In genomic region chr2:42754021-42754775, GRCh38 we compare ENCODE assay signal across 8 cellular contexts. TPM values are rescaled to one million over a fixed set of nuclear protein-coding genes. Genes with fewer than 3 reads are reported as not detected.
DNase-seq lines count a peak whose midpoint lies in the region; ATAC-seq and FAIRE-seq lines count a peak whose summit lies in the region.

No MANE protein-coding gene starts in this region.

- peak; percentile 18 for DNase-seq in OCI-M1 (lab: John Stamatoyannopoulos, UW)
- peak; percentile 57 for DNase-seq in midbrain (lab: John Stamatoyannopoulos, UW)
- no peak for DNase-seq in RKO (ENCODE audit: low spot score)
- DNase-seq in NOMO-1 treated with DMSO at 0.1 percent for 48 hours (lab: John Stamatoyannopoulos, UW; ENCODE audit: unreplicated experiment), result no peak
- DNase-seq in small intestine, result no peak
- no peak for DNase-seq in activated CD4-positive, CD25-positive, alpha-beta regulatory T cell (lab: John Stamatoyannopoulos, UW)

- ATAC-seq in GM18508 (IDR thresholded peaks at IDR 0.05; ENCODE audit: insufficient read depth, unreplicated experiment) (peak; percentile 52), HG02642 (IDR thresholded peaks at IDR 0.05; ENCODE audit: poor library complexity, unreplicated experiment) (peak; percentile 60)

- WGBS in small intestine, 3 donors, result 18 to 64% (median 40%) methylated on average over 11 of the region's 11 CpGs

- H3K4me1 ChIP-seq in small intestine (ENCODE audit: control insufficient read depth in 2 of 2, insufficient read depth in 1 of 2, low read depth in 1 of 2, low read length in 1 of 2), result no peaks in the 10 kb centered on the region

- peaks cover 0 to 2% of the 10 kb centered on the region in 2 donors for H3K36me3 ChIP-seq in small intestine (ENCODE audit: control insufficient read depth in 2 of 2, insufficient read depth in 2 of 2, low read length in 2 of 2)

- H3K27me3 ChIP-seq in small intestine (ENCODE audit: control insufficient read depth in 2 of 2, insufficient read depth in 2 of 2, low read length in 2 of 2), result no peaks in the 10 kb centered on the region

- no peak for FAIRE-seq in small intestine (lab: Jason Lieb, UNC)

- no peak overlapping the region for H3K27ac ChIP-seq in small intestine (ENCODE audit: low read depth in 1 of 2, low read length in 1 of 2)

- H3K9me3 ChIP-seq in small intestine (ENCODE audit: control insufficient read depth, low read depth), result no peaks in the 10 kb centered on the region

- H3K4me3 ChIP-seq in small intestine (ENCODE audit: low read depth in 1 of 2, low read length in 2 of 2), result no peak overlapping the region

RNA-seq across cellular contexts. Expression of gene OXER1, which starts 9.7 kb away (rescaled TPM):
- polyA plus RNA-seq in small intestine, result 10 to 100 TPM in 2 of 3 donors, 1 to 10 TPM in 1; 6.4 to 40.3 (median 10.8) TPM

RNA-seq across cellular contexts. Expression of gene HAAO, which starts 38.2 kb away (rescaled TPM):
- polyA plus RNA-seq in small intestine, result 100 to 1,000 TPM in 1 of 3 donors, 10 to 100 TPM in 2; 23.8 to 147 (median 27.6) TPM

Comparison
In these comparisons a context has a peak if more than half of its experiments do, and no peak if none do; other contexts are left out.
1. DNase-seq: peak in OCI-M1 (single experiment) and midbrain (single experiment); none in RKO (single experiment), NOMO-1 treated with DMSO at 0.1 percent for 48 hours (single experiment), small intestine (single experiment) and activated CD4-positive, CD25-positive, alpha-beta regulatory T cell (0 of 4).